17 cellular contexts compared by ENCODE assay signal in the genomic region with DNA sequence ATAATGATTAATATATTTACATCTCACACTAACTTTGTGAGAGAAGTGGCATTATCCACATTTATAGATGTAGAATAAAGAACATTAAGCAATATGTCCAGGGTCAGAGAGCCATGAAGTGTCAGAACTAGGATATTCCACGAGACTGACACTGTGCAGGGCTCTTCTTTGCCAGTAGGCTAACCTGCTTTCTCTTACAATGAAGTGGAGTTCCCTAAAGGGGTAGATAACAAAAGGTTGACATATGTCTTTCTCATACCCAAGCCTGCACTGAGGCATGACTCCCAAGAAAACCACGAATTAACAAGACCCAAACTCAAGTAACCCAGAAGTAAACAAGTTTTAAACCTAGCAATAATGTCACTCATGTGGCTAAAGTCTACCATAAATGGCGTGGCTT.
"Had no signal": no experiment of that assay in that cellular context is flagged by ENCODE, and none has a peak within 500 bp of the region (broad histone marks: within the 10 kb centered on the region; RNA-seq: fewer than 3 reads in every experiment).

No MANE protein-coding gene starts in this region.

- ATAC-seq: T-helper 17 cell, WTC11 had no signal

- H3K27me3 ChIP-seq: brain microvascular endothelial cell, hepatocyte, uterus had no signal

- H3K4me3 ChIP-seq: hepatocyte, uterus had no signal

- H3K27ac Mint-ChIP-seq: activated CD4-positive, alpha-beta T cell treated with anti-CD3 and anti-CD28 coated beads, Interleukin-2, amount 10 ng/mL, durations not matched to agents 7 days and 5 days; activated T-helper 2 cell treated with anti-CD3 and anti-CD28 coated beads, Interferon-gamma antibody, Interleukin-2, Interleukin-4, amounts not matched to agents 10 μg/mL and 5 μg/mL and 100 μg/mL, durations not matched to agents 14 hours and 24 hours and 36 hours; dendritic cell treated with granulocyte-macrophage colony-stimulating factor and Interleukin-4, amounts not matched to agents 40 ng/mL and 50 ng/mL, for 4 days; T-helper 17 cell had no signal

- H3K27ac ChIP-seq: brain microvascular endothelial cell, hepatocyte, uterus had no signal

- H3K36me3 Mint-ChIP-seq: WTC11 had no signal

- H3K4me3 Mint-ChIP-seq: activated CD4-positive, alpha-beta T cell treated with anti-CD3 and anti-CD28 coated beads, Interleukin-2, amount 10 ng/mL, durations not matched to agents 7 days and 5 days; dendritic cell treated with granulocyte-macrophage colony-stimulating factor and Interleukin-4, amounts not matched to agents 40 ng/mL and 50 ng/mL, for 4 days; neural crest cell; T-helper 17 cell; WTC11 had no signal

- DNase-seq: activated CD4-positive, alpha-beta T cell treated with anti-CD3 and anti-CD28 coated beads, Interleukin-2, amount 10 ng/mL, durations not matched to agents 7 days and 5 days; activated naive CD4-positive, alpha-beta T cell treated with anti-CD3 and anti-CD28 coated beads, Interleukin-2, amount 50 U/mL, for 16 hours; amygdala; brain microvascular endothelial cell; cerebellar nuclear complex; erythroblast; kidney; mesendoderm; stimulated activated CD4-positive, alpha-beta T cell treated with anti-CD3 and anti-CD28 coated beads, Interleukin-4, amount 100 ng/mL, for 1 hour; stimulated activated CD8-positive, alpha-beta memory T cell treated with anti-CD3 and anti-CD28 coated beads, Interleukin-4, amount 100 ng/mL, for 48 hours; T-helper 17 cell; uterus had no signal

- H3K27me3 Mint-ChIP-seq: activated CD4-positive, alpha-beta T cell treated with anti-CD3 and anti-CD28 coated beads, Interleukin-2, amount 10 ng/mL, durations not matched to agents 7 days and 5 days; dendritic cell treated with granulocyte-macrophage colony-stimulating factor and Interleukin-4, amounts not matched to agents 40 ng/mL and 50 ng/mL, for 4 days; T-helper 17 cell had no signal

- H3K9me3 Mint-ChIP-seq: activated T-helper 2 cell treated with anti-CD3 and anti-CD28 coated beads, Interferon-gamma antibody, Interleukin-2, Interleukin-4, amounts not matched to agents 10 μg/mL and 5 μg/mL and 100 μg/mL, durations not matched to agents 14 hours and 24 hours and 36 hours; dendritic cell treated with granulocyte-macrophage colony-stimulating factor and Interleukin-4, amounts not matched to agents 40 ng/mL and 50 ng/mL, for 4 days; WTC11 had no signal
